Comparison of ENCODE assay signal across 7 cellular contexts in genomic region chr17:17752822-17753448, GRCh38.
DNase-seq lines count a peak whose midpoint lies in the region; ATAC-seq and TF ChIP-seq lines count a peak whose summit lies in the region.

No MANE protein-coding gene starts in this region.

- H3K4me1 Mint-ChIP-seq in activated naive CD8-positive, alpha-beta T cell treated with anti-CD3 and anti-CD28 coated beads, Interleukin-2, amount 10 ng/mL, durations not matched to agents 7 days and 5 days: peaks cover 66% of the 10 kb centered on the region
- peaks cover 73 to 80% of the 10 kb centered on the region in 2 donors for H3K4me1 Mint-ChIP-seq in immature natural killer cell

- no peak for ATAC-seq in activated naive CD8-positive, alpha-beta T cell treated with anti-CD3 and anti-CD28 coated beads, Interleukin-2, amount 10 ng/mL, durations not matched to agents 7 days and 5 days (ENCODE audit: low read depth)

- no peaks in the 10 kb centered on the region for H3K27me3 Mint-ChIP-seq in activated naive CD8-positive, alpha-beta T cell treated with anti-CD3 and anti-CD28 coated beads, Interleukin-2, amount 10 ng/mL, durations not matched to agents 7 days and 5 days
- peaks cover 6 to 17% (median 11%) of the 10 kb centered on the region in 3 donors for H3K27me3 Mint-ChIP-seq in immature natural killer cell (ENCODE audit: low read depth in 3 of 3)

- POLR2A ChIA-PET in activated naive CD8-positive, alpha-beta T cell treated with anti-CD3 and anti-CD28 coated beads, Interleukin-2, amount 10 ng/mL, durations not matched to agents 7 days and 5 days (lab: Charles Lee): interaction anchor here (0.8 kb wide), 1 partner anchor 10 kb away, joined by 3 read pairs; no protein-coding TSS in a partner anchor

- H3K27ac ChIP-seq in HL-60 (replicated peaks) (peak overlapping the region; percentile 82), stomach smooth muscle (ENCODE audit: low read length) (peak overlapping the region; percentile 66)

- no peaks in the 10 kb centered on the region for H3K36me3 Mint-ChIP-seq in activated naive CD8-positive, alpha-beta T cell treated with anti-CD3 and anti-CD28 coated beads, Interleukin-2, amount 10 ng/mL, durations not matched to agents 7 days and 5 days
- H3K36me3 Mint-ChIP-seq in immature natural killer cell: no peaks in the 10 kb centered on the region

- H3K9me3 Mint-ChIP-seq in activated naive CD8-positive, alpha-beta T cell treated with anti-CD3 and anti-CD28 coated beads, Interleukin-2, amount 10 ng/mL, durations not matched to agents 7 days and 5 days: no peaks in the 10 kb centered on the region
- no peaks in the 10 kb centered on the region for H3K9me3 Mint-ChIP-seq in immature natural killer cell

- peak overlapping the region; percentile 95 for H3K4me3 Mint-ChIP-seq in activated naive CD8-positive, alpha-beta T cell treated with anti-CD3 and anti-CD28 coated beads, Interleukin-2, amount 10 ng/mL, durations not matched to agents 7 days and 5 days
- H3K4me3 Mint-ChIP-seq in immature natural killer cell: peak overlapping the region; percentile 85 to 95 (median 93)

- no peaks in the 10 kb centered on the region for H3K36me3 ChIP-seq in stomach smooth muscle (ENCODE audit: control insufficient read depth in 2 of 2, insufficient read depth in 2 of 2, low read length in 2 of 2)

- H3K4me3 ChIP-seq in HL-60 (replicated peaks; ENCODE audit: insufficient read depth, low read length) (peak overlapping the region; percentile 51), stomach smooth muscle (ENCODE audit: low read length in 2 of 2) (peak overlapping the region; percentile 65 to 74)

- no peak for TF ChIP-seq CTCF in HL-60 (IDR thresholded peaks at IDR 0.05; ENCODE audit: insufficient read depth, low read length)

- no peaks in the 10 kb centered on the region for H3K9me3 ChIP-seq in stomach smooth muscle (ENCODE audit: control insufficient read depth in 2 of 2, low read length in 2 of 2)

- H3K4me1 ChIP-seq in stomach smooth muscle (ENCODE audit: control insufficient read depth, insufficient read depth, low read length): peaks cover 32% of the 10 kb centered on the region

- H3K9ac ChIP-seq in stomach smooth muscle (ENCODE audit: low read length in 2 of 2): peak overlapping the region; percentile 53 to 55

- DNase-seq in HL-60 (ENCODE audit: low read depth in 1 of 2, low spot score in 1 of 2) (no peak), immature natural killer cell (no peak), DMS114 treated with DMSO at 0.1 percent for 48 hours (lab: John Stamatoyannopoulos, UW; ENCODE audit: unreplicated experiment) (no peak)
- no peak for DNase-seq in activated naive CD8-positive, alpha-beta T cell treated with anti-CD3 and anti-CD28 coated beads, Interleukin-2, amount 10 ng/mL, durations not matched to agents 7 days and 5 days
- DNase-seq in activated effector memory CD4-positive, alpha-beta T cell treated with Interleukin-2 at 50 U/mL for 16 hours: no peak
- DNase-seq in stimulated activated CD4-positive, alpha-beta T cell treated with anti-CD3 and anti-CD28 coated beads, Interleukin-1b, Interleukin-23, amount 100 ng/mL, for 48 hours: no peak

- H3K27me3 ChIP-seq in HL-60 (ENCODE audit: insufficient read depth, poor library complexity, severe bottlenecking): no peaks in the 10 kb centered on the region
- no peaks in the 10 kb centered on the region for H3K27me3 ChIP-seq in stomach smooth muscle (ENCODE audit: control insufficient read depth in 1 of 2, insufficient read depth in 2 of 2, low read length in 2 of 2)

- H3K27ac Mint-ChIP-seq in activated naive CD8-positive, alpha-beta T cell treated with anti-CD3 and anti-CD28 coated beads, Interleukin-2, amount 10 ng/mL, durations not matched to agents 7 days and 5 days: peak overlapping the region; percentile 94
- peak overlapping the region; percentile 94 to 100 (median 98) for H3K27ac Mint-ChIP-seq in immature natural killer cell
